In genomic region chr5:175082346-175082745, GRCh38 we compare ENCODE assay signal across 6 cellular contexts.
"Had no signal": no experiment of that assay in that cellular context is flagged by ENCODE, and none has a peak within 500 bp of the region (broad histone marks: within the 10 kb centered on the region; RNA-seq: fewer than 3 reads in every experiment).

No MANE protein-coding gene starts in this region.

- H3K4me3 ChIP-seq: K562 had no signal

- ATAC-seq: HepG2, K562 had no signal

- DNase-seq: KBM-7, KG1 had no signal

- FAIRE-seq: HepG2, HTR-8/SVneo, K562 had no signal

- H3K27ac ChIP-seq: HL-60 had no signal
